1 cellular context compared by ENCODE assay signal in genomic region chr19:55333870-55334269, GRCh38.
A peak's percentile ranks its signal among the peaks of the same experiment; 100 is the strongest.
TF ChIP-seq lines count a peak whose summit lies in the region.

No MANE protein-coding gene starts in this region.

TF ChIP-seq in HepG2, 621 proteins besides CTCF, POLR2A, EP300 and RAD21 (continued from another document and continues in another):
- TF ChIP-seq, protein P1, sequence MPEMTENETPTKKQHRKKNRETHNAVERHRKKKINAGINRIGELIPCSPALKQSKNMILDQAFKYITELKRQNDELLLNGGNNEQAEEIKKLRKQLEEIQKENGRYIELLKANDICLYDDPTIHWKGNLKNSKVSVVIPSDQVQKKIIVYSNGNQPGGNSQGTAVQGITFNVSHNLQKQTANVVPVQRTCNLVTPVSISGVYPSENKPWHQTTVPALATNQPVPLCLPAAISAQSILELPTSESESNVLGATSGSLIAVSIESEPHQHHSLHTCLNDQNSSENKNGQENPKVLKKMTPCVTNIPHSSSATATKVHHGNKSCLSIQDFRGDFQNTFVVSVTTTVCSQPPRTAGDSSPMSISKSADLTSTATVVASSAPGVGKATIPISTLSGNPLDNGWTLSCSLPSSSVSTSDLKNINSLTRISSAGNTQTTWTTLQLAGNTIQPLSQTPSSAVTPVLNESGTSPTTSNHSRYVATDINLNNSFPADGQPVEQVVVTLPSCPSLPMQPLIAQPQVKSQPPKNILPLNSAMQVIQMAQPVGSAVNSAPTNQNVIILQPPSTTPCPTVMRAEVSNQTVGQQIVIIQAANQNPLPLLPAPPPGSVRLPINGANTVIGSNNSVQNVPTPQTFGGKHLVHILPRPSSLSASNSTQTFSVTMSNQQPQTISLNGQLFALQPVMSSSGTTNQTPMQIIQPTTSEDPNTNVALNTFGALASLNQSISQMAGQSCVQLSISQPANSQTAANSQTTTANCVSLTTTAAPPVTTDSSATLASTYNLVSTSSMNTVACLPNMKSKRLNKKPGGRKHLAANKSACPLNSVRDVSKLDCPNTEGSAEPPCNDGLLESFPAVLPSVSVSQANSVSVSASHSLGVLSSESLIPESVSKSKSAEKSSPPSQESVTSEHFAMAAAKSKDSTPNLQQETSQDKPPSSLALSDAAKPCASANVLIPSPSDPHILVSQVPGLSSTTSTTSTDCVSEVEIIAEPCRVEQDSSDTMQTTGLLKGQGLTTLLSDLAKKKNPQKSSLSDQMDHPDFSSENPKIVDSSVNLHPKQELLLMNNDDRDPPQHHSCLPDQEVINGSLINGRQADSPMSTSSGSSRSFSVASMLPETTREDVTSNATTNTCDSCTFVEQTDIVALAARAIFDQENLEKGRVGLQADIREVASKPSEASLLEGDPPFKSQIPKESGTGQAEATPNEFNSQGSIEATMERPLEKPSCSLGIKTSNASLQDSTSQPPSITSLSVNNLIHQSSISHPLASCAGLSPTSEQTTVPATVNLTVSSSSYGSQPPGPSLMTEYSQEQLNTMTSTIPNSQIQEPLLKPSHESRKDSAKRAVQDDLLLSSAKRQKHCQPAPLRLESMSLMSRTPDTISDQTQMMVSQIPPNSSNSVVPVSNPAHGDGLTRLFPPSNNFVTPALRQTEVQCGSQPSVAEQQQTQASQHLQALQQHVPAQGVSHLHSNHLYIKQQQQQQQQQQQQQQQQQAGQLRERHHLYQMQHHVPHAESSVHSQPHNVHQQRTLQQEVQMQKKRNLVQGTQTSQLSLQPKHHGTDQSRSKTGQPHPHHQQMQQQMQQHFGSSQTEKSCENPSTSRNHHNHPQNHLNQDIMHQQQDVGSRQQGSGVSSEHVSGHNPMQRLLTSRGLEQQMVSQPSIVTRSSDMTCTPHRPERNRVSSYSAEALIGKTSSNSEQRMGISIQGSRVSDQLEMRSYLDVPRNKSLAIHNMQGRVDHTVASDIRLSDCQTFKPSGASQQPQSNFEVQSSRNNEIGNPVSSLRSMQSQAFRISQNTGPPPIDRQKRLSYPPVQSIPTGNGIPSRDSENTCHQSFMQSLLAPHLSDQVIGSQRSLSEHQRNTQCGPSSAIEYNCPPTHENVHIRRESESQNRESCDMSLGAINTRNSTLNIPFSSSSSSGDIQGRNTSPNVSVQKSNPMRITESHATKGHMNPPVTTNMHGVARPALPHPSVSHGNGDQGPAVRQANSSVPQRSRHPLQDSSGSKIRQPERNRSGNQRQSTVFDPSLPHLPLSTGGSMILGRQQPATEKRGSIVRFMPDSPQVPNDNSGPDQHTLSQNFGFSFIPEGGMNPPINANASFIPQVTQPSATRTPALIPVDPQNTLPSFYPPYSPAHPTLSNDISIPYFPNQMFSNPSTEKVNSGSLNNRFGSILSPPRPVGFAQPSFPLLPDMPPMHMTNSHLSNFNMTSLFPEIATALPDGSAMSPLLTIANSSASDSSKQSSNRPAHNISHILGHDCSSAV (CRISPR knock-in tag; IDR thresholded peaks at IDR 0.05; ENCODE audit: borderline replicate concordance) = no peak
- TF ChIP-seq PRMT3 (CRISPR knock-in tag; IDR thresholded peaks at IDR 0.05; ENCODE audit: borderline replicate concordance, low read depth) = no peak
- no peak for TF ChIP-seq ZBTB10 (CRISPR knock-in tag; IDR thresholded peaks at IDR 0.05; ENCODE audit: borderline replicate concordance)
- peak; percentile 64; the same call in 1 of the 2 replicates for TF ChIP-seq ZNF501 (CRISPR knock-in tag; IDR thresholded peaks at IDR 0.05)
- no peak for TF ChIP-seq ZNF30 (CRISPR knock-in tag; IDR thresholded peaks at IDR 0.05)
- no peak for TF ChIP-seq NFE2L2 (IDR thresholded peaks at IDR 0.05; ENCODE audit: low read length)
- TF ChIP-seq KDM4B (CRISPR knock-in tag; IDR thresholded peaks at IDR 0.05) = no peak
- no peak for TF ChIP-seq NFATC3 (CRISPR knock-in tag; IDR thresholded peaks at IDR 0.05)
- TF ChIP-seq ARID2 (CRISPR knock-in tag; IDR thresholded peaks at IDR 0.05; ENCODE audit: borderline replicate concordance) = no peak
- no peak for TF ChIP-seq HNRNPUL1 (IDR thresholded peaks at IDR 0.05; ENCODE audit: low read depth, low read length)
- TF ChIP-seq ZNF414 (CRISPR knock-in tag; IDR thresholded peaks at IDR 0.05) = peak; percentile 60; the same call in 1 of the 2 replicates
- no peak for TF ChIP-seq NR2F2 (IDR thresholded peaks at IDR 0.05; ENCODE audit: borderline replicate concordance, low read depth)
- TF ChIP-seq MEIS2 (CRISPR knock-in tag; IDR thresholded peaks at IDR 0.05) = no peak
- TF ChIP-seq, protein P2, sequence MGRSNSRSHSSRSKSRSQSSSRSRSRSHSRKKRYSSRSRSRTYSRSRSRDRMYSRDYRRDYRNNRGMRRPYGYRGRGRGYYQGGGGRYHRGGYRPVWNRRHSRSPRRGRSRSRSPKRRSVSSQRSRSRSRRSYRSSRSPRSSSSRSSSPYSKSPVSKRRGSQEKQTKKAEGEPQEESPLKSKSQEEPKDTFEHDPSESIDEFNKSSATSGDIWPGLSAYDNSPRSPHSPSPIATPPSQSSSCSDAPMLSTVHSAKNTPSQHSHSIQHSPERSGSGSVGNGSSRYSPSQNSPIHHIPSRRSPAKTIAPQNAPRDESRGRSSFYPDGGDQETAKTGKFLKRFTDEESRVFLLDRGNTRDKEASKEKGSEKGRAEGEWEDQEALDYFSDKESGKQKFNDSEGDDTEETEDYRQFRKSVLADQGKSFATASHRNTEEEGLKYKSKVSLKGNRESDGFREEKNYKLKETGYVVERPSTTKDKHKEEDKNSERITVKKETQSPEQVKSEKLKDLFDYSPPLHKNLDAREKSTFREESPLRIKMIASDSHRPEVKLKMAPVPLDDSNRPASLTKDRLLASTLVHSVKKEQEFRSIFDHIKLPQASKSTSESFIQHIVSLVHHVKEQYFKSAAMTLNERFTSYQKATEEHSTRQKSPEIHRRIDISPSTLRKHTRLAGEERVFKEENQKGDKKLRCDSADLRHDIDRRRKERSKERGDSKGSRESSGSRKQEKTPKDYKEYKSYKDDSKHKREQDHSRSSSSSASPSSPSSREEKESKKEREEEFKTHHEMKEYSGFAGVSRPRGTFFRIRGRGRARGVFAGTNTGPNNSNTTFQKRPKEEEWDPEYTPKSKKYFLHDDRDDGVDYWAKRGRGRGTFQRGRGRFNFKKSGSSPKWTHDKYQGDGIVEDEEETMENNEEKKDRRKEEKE (IDR thresholded peaks at IDR 0.05) = no peak
- no peak for TF ChIP-seq ZBTB21 (CRISPR knock-in tag; IDR thresholded peaks at IDR 0.05)
- no peak for TF ChIP-seq FOXM1 (CRISPR knock-in tag; IDR thresholded peaks at IDR 0.05)
- TF ChIP-seq JUND (CRISPR knock-in tag; IDR thresholded peaks at IDR 0.05) = no peak; the same call in 1 of the 2 replicates
- TF ChIP-seq JUNB (CRISPR knock-in tag; IDR thresholded peaks at IDR 0.05; ENCODE audit: borderline replicate concordance) = no peak
- 0 out of 2 replicates have a peak, but pooled peaks have one; percentile 79 for TF ChIP-seq SSRP1 (CRISPR knock-in tag; IDR thresholded peaks at IDR 0.05)
- no peak for TF ChIP-seq ZNF382 (CRISPR knock-in tag; IDR thresholded peaks at IDR 0.05; ENCODE audit: borderline replicate concordance)
- TF ChIP-seq RARG (CRISPR knock-in tag; IDR thresholded peaks at IDR 0.05; ENCODE audit: low read depth) = no peak
- no peak for TF ChIP-seq ZNF329 (CRISPR knock-in tag; IDR thresholded peaks at IDR 0.05; ENCODE audit: low read depth)
- no peak for TF ChIP-seq NBN (conservative IDR thresholded peaks at IDR 0.05)
- TF ChIP-seq KAT7 (CRISPR knock-in tag; IDR thresholded peaks at IDR 0.05; ENCODE audit: borderline replicate concordance) = no peak
- peak; percentile 90 for TF ChIP-seq ZMYM3 (CRISPR knock-in tag; IDR thresholded peaks at IDR 0.05)
- TF ChIP-seq ZBTB38 (CRISPR knock-in tag; IDR thresholded peaks at IDR 0.05) = no peak
- TF ChIP-seq MTF1 (CRISPR knock-in tag; IDR thresholded peaks at IDR 0.05) = no peak
- TF ChIP-seq ZNF567 (CRISPR knock-in tag; IDR thresholded peaks at IDR 0.05; ENCODE audit: borderline replicate concordance) = no peak
- TF ChIP-seq, protein P3, sequence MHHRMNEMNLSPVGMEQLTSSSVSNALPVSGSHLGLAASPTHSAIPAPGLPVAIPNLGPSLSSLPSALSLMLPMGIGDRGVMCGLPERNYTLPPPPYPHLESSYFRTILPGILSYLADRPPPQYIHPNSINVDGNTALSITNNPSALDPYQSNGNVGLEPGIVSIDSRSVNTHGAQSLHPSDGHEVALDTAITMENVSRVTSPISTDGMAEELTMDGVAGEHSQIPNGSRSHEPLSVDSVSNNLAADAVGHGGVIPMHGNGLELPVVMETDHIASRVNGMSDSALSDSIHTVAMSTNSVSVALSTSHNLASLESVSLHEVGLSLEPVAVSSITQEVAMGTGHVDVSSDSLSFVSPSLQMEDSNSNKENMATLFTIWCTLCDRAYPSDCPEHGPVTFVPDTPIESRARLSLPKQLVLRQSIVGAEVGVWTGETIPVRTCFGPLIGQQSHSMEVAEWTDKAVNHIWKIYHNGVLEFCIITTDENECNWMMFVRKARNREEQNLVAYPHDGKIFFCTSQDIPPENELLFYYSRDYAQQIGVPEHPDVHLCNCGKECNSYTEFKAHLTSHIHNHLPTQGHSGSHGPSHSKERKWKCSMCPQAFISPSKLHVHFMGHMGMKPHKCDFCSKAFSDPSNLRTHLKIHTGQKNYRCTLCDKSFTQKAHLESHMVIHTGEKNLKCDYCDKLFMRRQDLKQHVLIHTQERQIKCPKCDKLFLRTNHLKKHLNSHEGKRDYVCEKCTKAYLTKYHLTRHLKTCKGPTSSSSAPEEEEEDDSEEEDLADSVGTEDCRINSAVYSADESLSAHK (CRISPR knock-in tag; IDR thresholded peaks at IDR 0.05; ENCODE audit: borderline replicate concordance) = no peak
- TF ChIP-seq, protein P4, sequence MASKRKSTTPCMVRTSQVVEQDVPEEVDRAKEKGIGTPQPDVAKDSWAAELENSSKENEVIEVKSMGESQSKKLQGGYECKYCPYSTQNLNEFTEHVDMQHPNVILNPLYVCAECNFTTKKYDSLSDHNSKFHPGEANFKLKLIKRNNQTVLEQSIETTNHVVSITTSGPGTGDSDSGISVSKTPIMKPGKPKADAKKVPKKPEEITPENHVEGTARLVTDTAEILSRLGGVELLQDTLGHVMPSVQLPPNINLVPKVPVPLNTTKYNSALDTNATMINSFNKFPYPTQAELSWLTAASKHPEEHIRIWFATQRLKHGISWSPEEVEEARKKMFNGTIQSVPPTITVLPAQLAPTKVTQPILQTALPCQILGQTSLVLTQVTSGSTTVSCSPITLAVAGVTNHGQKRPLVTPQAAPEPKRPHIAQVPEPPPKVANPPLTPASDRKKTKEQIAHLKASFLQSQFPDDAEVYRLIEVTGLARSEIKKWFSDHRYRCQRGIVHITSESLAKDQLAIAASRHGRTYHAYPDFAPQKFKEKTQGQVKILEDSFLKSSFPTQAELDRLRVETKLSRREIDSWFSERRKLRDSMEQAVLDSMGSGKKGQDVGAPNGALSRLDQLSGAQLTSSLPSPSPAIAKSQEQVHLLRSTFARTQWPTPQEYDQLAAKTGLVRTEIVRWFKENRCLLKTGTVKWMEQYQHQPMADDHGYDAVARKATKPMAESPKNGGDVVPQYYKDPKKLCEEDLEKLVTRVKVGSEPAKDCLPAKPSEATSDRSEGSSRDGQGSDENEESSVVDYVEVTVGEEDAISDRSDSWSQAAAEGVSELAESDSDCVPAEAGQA (IDR thresholded peaks at IDR 0.05; ENCODE audit: low read depth) = 0 out of 2 replicates have a peak, but pooled peaks have one; percentile 58
- TF ChIP-seq, protein P4 (CRISPR knock-in tag; IDR thresholded peaks at IDR 0.05; ENCODE audit: borderline replicate concordance) = no peak
- TF ChIP-seq ZNF253 (CRISPR knock-in tag; IDR thresholded peaks at IDR 0.05; ENCODE audit: borderline replicate concordance) = no peak
- TF ChIP-seq MAFF (IDR thresholded peaks at IDR 0.05; ENCODE audit: low read depth, low read length) = no peak
- TF ChIP-seq ZFP82 (CRISPR knock-in tag; IDR thresholded peaks at IDR 0.05; ENCODE audit: borderline replicate concordance) = no peak
- no peak for TF ChIP-seq ZKSCAN1 (IDR thresholded peaks at IDR 0.05; ENCODE audit: low read length)
- TF ChIP-seq NFYB (CRISPR knock-in tag; IDR thresholded peaks at IDR 0.05) = no peak
- no peak for TF ChIP-seq PCBP2 (optimal IDR thresholded peaks at IDR 0.05; ENCODE audit: low read depth, low read length, poor library complexity, severe bottlenecking)
- TF ChIP-seq FOSL1 (CRISPR knock-in tag; IDR thresholded peaks at IDR 0.05; ENCODE audit: borderline replicate concordance) = peak; percentile 36; the same call in 1 of the 2 replicates
- no peak for TF ChIP-seq ZNF317 (CRISPR knock-in tag; IDR thresholded peaks at IDR 0.05)
- peak; percentile 82; the same call in 1 of the 2 replicates for TF ChIP-seq ZNF605 (CRISPR knock-in tag; IDR thresholded peaks at IDR 0.05)
- TF ChIP-seq KDM5A (IDR thresholded peaks at IDR 0.05; ENCODE audit: borderline replicate concordance, low read length) = no peak
